ENCODE assay signal across 21 cellular contexts in the genomic region with DNA sequence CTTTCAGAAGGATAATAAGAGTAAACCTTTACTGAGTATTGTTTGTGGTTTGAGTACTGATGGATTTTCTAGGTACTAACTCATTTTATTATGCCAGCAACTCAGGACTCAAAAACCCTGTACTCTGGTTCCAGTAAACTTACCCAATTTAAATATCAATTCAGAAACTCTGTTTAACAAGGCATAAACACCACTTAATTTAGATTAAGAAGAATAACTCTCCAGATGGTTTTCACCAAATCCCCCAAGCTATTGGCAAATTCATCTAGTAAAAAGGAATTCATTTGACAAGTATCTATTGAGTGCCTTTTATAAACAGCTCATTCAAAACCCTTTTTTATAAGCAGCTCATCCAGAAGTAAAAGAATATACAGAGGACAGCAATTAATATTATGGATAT.
A peak's percentile ranks its signal among the peaks of the same experiment; 100 is the strongest.
DNase-seq lines count a peak whose midpoint lies in the region; ATAC-seq, FAIRE-seq and TF ChIP-seq lines count a peak whose summit lies in the region.
"Had no signal": no experiment of that assay in that cellular context is flagged by ENCODE, and none has a peak within 500 bp of the region (broad histone marks: within the 10 kb centered on the region; RNA-seq: fewer than 3 reads in every experiment).

No MANE protein-coding gene starts in this region.

- peak; percentile 6 for DNase-seq in NCI-H82 (lab: John Stamatoyannopoulos, UW)
- DNase-seq in NCI-H82 treated with DMSO at 0.1 percent for 48 hours (lab: John Stamatoyannopoulos, UW; ENCODE audit: unreplicated experiment) = no peak
- peak; percentile 16 to 89 for DNase-seq in NCI-H524 (lab: John Stamatoyannopoulos, UW)
- no peak for DNase-seq in endothelial cell of umbilical vein (ENCODE audit: low read depth, low spot score)
- DNase-seq in ecto neural progenitor cell (ENCODE audit: low spot score) = no peak
- DNase-seq in left cardiac atrium = no peak
- DNase-seq: Caco-2; CD4-positive, CD25-positive, alpha-beta regulatory T cell; CD8-positive, alpha-beta T cell; DMS 273 treated with DMSO at 0.1 percent for 48 hours; DND-41; GOT3; HFFc6 had no signal

- no peak overlapping the region for H2AFZ ChIP-seq in endothelial cell of umbilical vein (ENCODE audit: low read depth, low read length)

- POLR2A ChIA-PET in endothelial cell of umbilical vein (lab: Charles Lee) = no interaction called here

- FAIRE-seq in endothelial cell of umbilical vein (lab: Jason Lieb, UNC) = peak; percentile 4
- FAIRE-seq: A204.1, G401.6, GM12892, H54 had no signal

- no peak overlapping the region for H3K27ac ChIP-seq in endothelial cell of umbilical vein (ENCODE audit: insufficient read depth, low read depth, low read length)
- H3K27ac ChIP-seq: 22Rv1, BLaER1, C4-2B had no signal

- no peak overlapping the region for H3K9ac ChIP-seq in endothelial cell of umbilical vein (replicated peaks; ENCODE audit: extremely low read depth, insufficient read depth, low read length)
- H3K9ac ChIP-seq: BLaER1 had no signal

- no peak for TF ChIP-seq POLR2A in endothelial cell of umbilical vein (IDR thresholded peaks at IDR 0.05; ENCODE audit: low read depth, low read length)

- CTCF ChIA-PET in endothelial cell of umbilical vein (lab: Charles Lee) = no interaction called here

- H4K20me1 ChIP-seq in endothelial cell of umbilical vein (replicated peaks; ENCODE audit: control insufficient read depth, extremely low read depth, insufficient read depth, low read length) = no peaks in the 10 kb centered on the region
- H4K20me1 ChIP-seq: BLaER1 had no signal

- dilution Hi-C loops in endothelial cell of umbilical vein (cut with MboI; ENCODE audit: extremely low pct_ligation_motif_present, low sequenced_read_pairs) = no loop called here

- no peak overlapping the region for H3K4me2 ChIP-seq in endothelial cell of umbilical vein (ENCODE audit: insufficient read depth, low read length)
- H3K4me2 ChIP-seq: BLaER1 had no signal

- no peaks in the 10 kb centered on the region for H3K36me3 ChIP-seq in endothelial cell of umbilical vein (ENCODE audit: control insufficient read depth in 2 of 2, extremely low read depth in 1 of 2, insufficient read depth in 2 of 2, low read length in 2 of 2)
- H3K36me3 ChIP-seq: BLaER1, HAP-1 had no signal

- no peak for ATAC-seq in left cardiac atrium
- ATAC-seq: CD8-positive, alpha-beta T cell had no signal

- H3K4me1 ChIP-seq in endothelial cell of umbilical vein (ENCODE audit: control insufficient read depth, extremely low read depth, insufficient read depth, low read length) = no peaks in the 10 kb centered on the region
- H3K4me1 ChIP-seq: BLaER1, Caco-2 had no signal

- no peaks in the 10 kb centered on the region for H3K9me1 ChIP-seq in endothelial cell of umbilical vein (replicated peaks; ENCODE audit: control insufficient read depth, extremely low read depth, insufficient read depth, low read length)

- no peak for TF ChIP-seq CTCF in endothelial cell of umbilical vein (IDR thresholded peaks at IDR 0.05; ENCODE audit: extremely low read depth in 1 of 2, insufficient read depth in 1 of 2, low read depth in 1 of 2, low read length in 2 of 2)

- H3K27me3 ChIP-seq in endothelial cell of umbilical vein (ENCODE audit: control insufficient read depth in 2 of 2, insufficient read depth in 2 of 2, low read length in 2 of 2) = no peaks in the 10 kb centered on the region
- H3K27me3 ChIP-seq: BLaER1 had no signal

- H3K79me2 ChIP-seq in endothelial cell of umbilical vein (ENCODE audit: control insufficient read depth, insufficient read depth, low read length) = no peaks in the 10 kb centered on the region

- intact Hi-C loops in endothelial cell of umbilical vein (cut with micrococcal nuclease) (no loop called here), left cardiac atrium (cut with DNase I) (no loop called here)

- no peak overlapping the region for H3K4me3 ChIP-seq in endothelial cell of umbilical vein (replicated peaks in 1 of 3; ENCODE audit: insufficient read depth in 1 of 3, low read depth in 1 of 3, low read length in 3 of 3)
- H3K4me3 ChIP-seq: BLaER1, HAP-1 had no signal

- no peaks in the 10 kb centered on the region for H3K9me3 ChIP-seq in endothelial cell of umbilical vein (replicated peaks; ENCODE audit: control insufficient read depth, insufficient read depth, low read length)
- H3K9me3 ChIP-seq: BLaER1, Caco-2, HAP-1 had no signal

- no TSS peak for BruUV-seq in endothelial cell of umbilical vein (replicated peaks; lab: Mats Ljungman, UMichigan)

TF ChIP-seq in endothelial cell of umbilical vein, 7 proteins besides CTCF, POLR2A, EP300 and RAD21:
- TF ChIP-seq EZH2 (IDR thresholded peaks at IDR 0.05; ENCODE audit: borderline replicate concordance, low read depth, low read length, severe bottlenecking) (no peak), JUN (IDR thresholded peaks at IDR 0.05; ENCODE audit: borderline replicate concordance, insufficient read depth, insufficient read length, low read depth) (no peak), MYC (IDR thresholded peaks at IDR 0.05; ENCODE audit: low read depth, low read length) (no peak), GATA2 (IDR thresholded peaks at IDR 0.05; ENCODE audit: insufficient read depth, insufficient read length, low read depth, low read length) (no peak)
- TF ChIP-seq, protein P1, sequence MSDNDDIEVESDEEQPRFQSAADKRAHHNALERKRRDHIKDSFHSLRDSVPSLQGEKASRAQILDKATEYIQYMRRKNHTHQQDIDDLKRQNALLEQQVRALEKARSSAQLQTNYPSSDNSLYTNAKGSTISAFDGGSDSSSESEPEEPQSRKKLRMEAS (IDR thresholded peaks at IDR 0.05; ENCODE audit: insufficient read depth, insufficient read length) = no peak
TF ChIP-seq in endothelial cell of umbilical vein: peak in this region for 0.

Comparison
In these comparisons a context has a peak if more than half of its experiments do, and no peak if none do; other contexts are left out.
1. DNase-seq: peak in NCI-H82 (single experiment) and NCI-H524 (2 of 2); none in NCI-H82 treated with DMSO at 0.1 percent for 48 hours (single experiment), endothelial cell of umbilical vein (single experiment), ecto neural progenitor cell (single experiment) and left cardiac atrium (single experiment).